8 cellular contexts compared by ENCODE assay signal in the genomic region with DNA sequence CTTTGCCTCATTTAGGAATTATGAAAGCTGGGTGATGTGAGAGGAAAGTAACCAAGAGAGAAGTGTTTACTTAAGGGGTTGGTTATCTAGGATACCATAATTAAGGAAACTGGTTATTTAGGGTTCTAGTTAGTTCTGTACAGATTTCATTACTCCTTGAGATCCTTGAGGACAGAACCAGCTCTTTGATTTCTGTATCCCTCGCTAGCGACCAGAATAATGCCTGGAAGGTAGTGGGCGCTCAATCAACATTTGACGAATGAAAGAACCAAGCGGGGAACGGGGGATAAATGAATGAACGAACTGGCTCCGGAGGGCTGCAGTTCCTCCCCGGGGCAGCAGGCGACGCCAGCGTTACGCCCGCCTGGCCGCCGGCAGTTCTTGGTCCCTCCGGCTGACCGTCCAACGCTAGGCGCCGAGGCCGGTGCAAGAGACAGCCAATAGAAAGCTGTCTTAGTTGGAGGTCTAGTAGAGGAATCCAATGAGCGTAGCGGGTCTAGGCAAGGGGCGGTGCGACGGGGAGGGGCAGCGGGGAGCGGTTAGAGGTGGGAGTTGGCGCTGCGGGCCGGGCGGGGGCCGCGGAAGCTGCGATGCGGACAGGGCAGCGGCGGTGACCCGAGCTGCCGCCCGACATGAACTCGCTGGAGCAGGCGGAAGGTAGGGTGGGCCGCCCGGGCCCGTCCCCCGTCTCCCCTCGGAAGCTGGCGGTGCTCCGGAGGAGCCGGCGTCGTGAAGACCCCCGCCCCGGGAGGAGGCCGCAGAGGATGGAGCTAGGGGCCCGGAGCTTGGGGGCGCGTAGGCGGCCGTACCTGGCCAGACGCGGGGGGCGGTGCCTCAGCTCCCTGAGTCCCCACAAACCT. TPM values are rescaled to one million over a fixed set of nuclear protein-coding genes. Genes with fewer than 3 reads are reported as not detected.
DNase-seq lines count a peak whose midpoint lies in the region; ATAC-seq and TF ChIP-seq lines count a peak whose summit lies in the region.

A gene with protein sequence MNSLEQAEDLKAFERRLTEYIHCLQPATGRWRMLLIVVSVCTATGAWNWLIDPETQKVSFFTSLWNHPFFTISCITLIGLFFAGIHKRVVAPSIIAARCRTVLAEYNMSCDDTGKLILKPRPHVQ (plus strand): TSS at position 542 of the 860 bp plus-strand sequence. CDS start 91 bp downstream, at position 633.

- peak within 1 kb of the TSS; percentile 99 for H3K4me3 Mint-ChIP-seq in HFFc6
- H3K4me3 Mint-ChIP-seq in activated naive CD4-positive, alpha-beta T cell treated with anti-CD3 and anti-CD28 coated beads for 36 hours: peak within 1 kb of the TSS; percentile 91

- 0% methylated on average over 1 to 18 of the region's 65 CpGs for WGBS in gastroesophageal sphincter (ENCODE audit: low coverage in 1 of 2), 2 donors

- H3K27me3 Mint-ChIP-seq in HFFc6 (ENCODE audit: insufficient read depth): no peaks in the 10 kb centered on the region; the same call in 1 of the 2 replicates
- no peaks in the 10 kb centered on the region for H3K27me3 Mint-ChIP-seq in activated naive CD4-positive, alpha-beta T cell treated with anti-CD3 and anti-CD28 coated beads for 36 hours (ENCODE audit: low read depth)

- H3K27me3 ChIP-seq in gastroesophageal sphincter: no peaks in the 10 kb centered on the region

- CTCF ChIA-PET in GM10248 (lab: Yijun Ruan, JAX): interaction anchor here (0.6 to 7.6 kb wide), 96 partner anchors 8 to 787 kb away, joined by 3 to 177 read pairs (median 5); a partner anchor contains a TSS
- CTCF ChIA-PET in activated naive CD4-positive, alpha-beta T cell treated with anti-CD3 and anti-CD28 coated beads for 36 hours (lab: Charles Lee): interaction anchor here (0.6 to 6.3 kb wide), 52 partner anchors 9 to 781 kb away, joined by 3 to 117 read pairs (median 4); a partner anchor contains a TSS

- peaks cover 20% of the 10 kb centered on the region for H3K4me1 Mint-ChIP-seq in HFFc6 (ENCODE audit: low read depth)
- H3K4me1 Mint-ChIP-seq in activated naive CD4-positive, alpha-beta T cell treated with anti-CD3 and anti-CD28 coated beads for 36 hours (ENCODE audit: low read depth): peaks cover 22% of the 10 kb centered on the region

- peaks cover 0 to 4% of the 10 kb centered on the region in 2 donors for H3K36me3 ChIP-seq in gastroesophageal sphincter

- ATAC-seq in gastroesophageal sphincter: peak; percentile 100

- TF ChIP-seq CTCF in GM10248 (IDR thresholded peaks at IDR 0.05; ENCODE audit: control extremely low read depth, extremely low read depth, low read depth, missing control alignments) (peak; percentile 100), HFFc6 (IDR thresholded peaks at IDR 0.05) (peak; percentile 99), gastroesophageal sphincter (IDR thresholded peaks at IDR 0.05) (peak; percentile 99 to 100 (median 100))

- TF ChIP-seq EP300 in gastroesophageal sphincter (IDR thresholded peaks at IDR 0.05): no peak

- H3K27ac ChIP-seq in gastroesophageal sphincter: peak within 1 kb of the TSS; percentile 10 to 91 (median 80)

- H3K27ac Mint-ChIP-seq in HFFc6: peak within 1 kb of the TSS; percentile 71
- H3K27ac Mint-ChIP-seq in activated naive CD4-positive, alpha-beta T cell treated with anti-CD3 and anti-CD28 coated beads for 36 hours: peak within 1 kb of the TSS; percentile 82

- DNase-seq in GM10248 (ENCODE audit: extremely low spot score) (peak; percentile 99), HFFc6 (peak; percentile 96), NAMALWA (ENCODE audit: low spot score) (peak; percentile 96), SK-N-DZ (ENCODE audit: low spot score) (peak; percentile 96), non-pigmented ciliary epithelial cell (ENCODE audit: low read depth) (peak; percentile 77), superior temporal gyrus (ENCODE audit: extremely low spot score) (peak; percentile 99)
- DNase-seq in activated naive CD4-positive, alpha-beta T cell treated with anti-CD3 and anti-CD28 coated beads for 36 hours: peak; percentile 94

- intact Hi-C loops in activated naive CD4-positive, alpha-beta T cell treated with anti-CD3 and anti-CD28 coated beads for 36 hours (cut with micrococcal nuclease): loop anchor here (1.0 to 10.0 kb wide), 13 partner anchors 42 to 1410 kb away; a partner anchor contains a TSS

- peaks cover 0 to 32% (median 5%) of the 10 kb centered on the region in 3 donors for H3K4me1 ChIP-seq in gastroesophageal sphincter

- no peaks in the 10 kb centered on the region for H3K9me3 Mint-ChIP-seq in HFFc6
- H3K9me3 Mint-ChIP-seq in activated naive CD4-positive, alpha-beta T cell treated with anti-CD3 and anti-CD28 coated beads for 36 hours: no peaks in the 10 kb centered on the region

- peak within 1 kb of the TSS; percentile 72 to 86 for H3K4me3 ChIP-seq in gastroesophageal sphincter

- TF ChIP-seq POLR2A in gastroesophageal sphincter (IDR thresholded peaks at IDR 0.05): peak; percentile 48 to 68

- H3K36me3 Mint-ChIP-seq in HFFc6 (ENCODE audit: low read depth): no peaks in the 10 kb centered on the region; the same call in 1 of the 2 replicates
- H3K36me3 Mint-ChIP-seq in activated naive CD4-positive, alpha-beta T cell treated with anti-CD3 and anti-CD28 coated beads for 36 hours (ENCODE audit: low read depth): peaks cover 2% of the 10 kb centered on the region

- POLR2A ChIA-PET in GM10248 (lab: Yijun Ruan, JAX): interaction anchor here (1.2 kb wide), 1 partner anchor 186 kb away, joined by 4 read pairs; no protein-coding TSS in a partner anchor

- no peaks in the 10 kb centered on the region for H3K9me3 ChIP-seq in gastroesophageal sphincter

RNA-seq across cellular contexts. Expression of the gene that starts here (rescaled TPM):
- 10 to 100 TPM; 22.7 to 28.1 (median 24.2) TPM for total RNA-seq in HFFc6 (2021; fragmentation: NEBNext Ultra II Directional; extraction: Animal tissue kit (Norgen Biotek cat#: 25700))
- 13.5 and 14.9 TPM in 2 replicates for polyA plus RNA-seq in SK-N-DZ (2014; cell fraction: cytosol; rRNA removed)
- 17.9 and 19.6 TPM in 2 replicates for polyA plus RNA-seq in SK-N-DZ (2014; cell fraction: nucleus; rRNA removed)
- 10 to 100 TPM; 28.2 to 30.9 TPM for total RNA-seq in activated naive CD4-positive, alpha-beta T cell treated with anti-CD3 and anti-CD28 coated beads for 36 hours
- total RNA-seq in gastroesophageal sphincter: 10 to 100 TPM; 11.6 to 21.8 (median 15.5) TPM

Comparison
In these comparisons a context has a peak if more than half of its experiments do, and no peak if none do; other contexts are left out.
1. Peak in every context shown above with its lines: DNase-seq, ATAC-seq, H3K4me3 ChIP-seq and H3K27ac ChIP-seq.